ENCODE assay signal across 16 cellular contexts in the genomic region with DNA sequence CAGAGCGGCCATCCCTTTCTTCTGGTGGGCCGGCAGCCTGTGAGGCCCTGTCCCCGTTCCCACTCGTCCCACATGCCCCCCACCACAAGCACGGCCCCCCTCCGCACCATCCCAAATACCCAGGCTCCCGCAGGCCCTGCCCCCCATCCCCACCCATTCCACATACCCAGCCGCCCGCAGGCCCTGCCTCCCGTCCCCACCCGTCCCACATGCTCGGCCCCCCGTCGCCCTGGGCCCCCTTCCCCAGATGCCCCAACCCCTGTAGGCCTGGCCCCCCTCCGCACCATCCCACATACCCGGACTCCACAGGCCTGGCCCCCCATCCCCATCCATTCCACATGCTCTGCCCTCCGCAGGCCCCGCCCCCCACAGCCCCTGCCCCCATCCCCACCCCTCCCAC. TPM values are rescaled to one million over a fixed set of nuclear protein-coding genes. Genes with fewer than 3 reads are reported as not detected.
A peak's percentile ranks its signal among the peaks of the same experiment; 100 is the strongest.
DNase-seq lines count a peak whose midpoint lies in the region; ATAC-seq and TF ChIP-seq lines count a peak whose summit lies in the region.
"Had no signal": no experiment of that assay in that cellular context is flagged by ENCODE, and none has a peak within 500 bp of the region (broad histone marks: within the 10 kb centered on the region; RNA-seq: fewer than 3 reads in every experiment).

No MANE protein-coding gene starts in this region.

- H3K4me3 ChIP-seq in spleen = no peak overlapping the region
- no peak overlapping the region for H3K4me3 ChIP-seq in tibial nerve
- H3K4me3 ChIP-seq: A549, GM12878, GM23248 had no signal

- H3K4me3 Mint-ChIP-seq in stimulated activated naive CD8-positive, alpha-beta T cell treated with anti-CD3 and anti-CD28 coated beads, Interleukin-15, amount 100 ng/mL, for 72 hours = no peak overlapping the region
- H3K4me3 Mint-ChIP-seq in endothelial cell (ENCODE audit: unreplicated experiment) = peak overlapping the region; percentile 19
- H3K4me3 Mint-ChIP-seq: CD4-positive, alpha-beta memory T cell had no signal

- TF ChIP-seq EP300 in tibial nerve (IDR thresholded peaks at IDR 0.05) = no peak

- H3K4me1 ChIP-seq in spleen (no peaks in the 10 kb centered on the region), tibial nerve (no peaks in the 10 kb centered on the region)
- H3K4me1 ChIP-seq: A549, BE2C had no signal

- TF ChIP-seq POLR2A in spleen (IDR thresholded peaks at IDR 0.05) = no peak
- TF ChIP-seq POLR2A in tibial nerve (IDR thresholded peaks at IDR 0.05) = no peak

- H3K36me3 ChIP-seq in spleen (no peaks in the 10 kb centered on the region), tibial nerve (no peaks in the 10 kb centered on the region)
- H3K36me3 ChIP-seq: BE2C had no signal

- TF ChIP-seq CTCF in endothelial cell (IDR thresholded peaks at IDR 0.05; ENCODE audit: unreplicated experiment) (no peak), spleen (IDR thresholded peaks at IDR 0.05 in 8 of 11, conservative IDR thresholded peaks at IDR 0.05 in 3 of 11) (no peak), tibial nerve (IDR thresholded peaks at IDR 0.05) (no peak)

- peaks cover 0 to 47% (median 0%) of the 10 kb centered on the region in 7 donors for H3K27me3 ChIP-seq in spleen (replicated peaks in 1 of 7)
- peaks cover 0 to 11% of the 10 kb centered on the region in 2 donors for H3K27me3 ChIP-seq in tibial nerve
- H3K27me3 ChIP-seq: BE2C had no signal

- H3K27ac ChIP-seq in spleen = no peak overlapping the region
- no peak overlapping the region for H3K27ac ChIP-seq in tibial nerve
- H3K27ac ChIP-seq: A549, C4-2B, GM23248, HL-60 had no signal

- peak; percentile 66 for ATAC-seq in stimulated activated naive CD8-positive, alpha-beta T cell treated with anti-CD3 and anti-CD28 coated beads, Interleukin-15, amount 100 ng/mL, for 72 hours
- ATAC-seq in stimulated activated naive CD8-positive, alpha-beta T cell treated with anti-CD3 and anti-CD28 coated beads, Interleukin-15, Interleukin-2, amounts not matched to agents 100 U/mL and 50 U/mL, for 24 hours = no peak
- ATAC-seq: A549, GM12878 had no signal

- H3K9me3 Mint-ChIP-seq in stimulated activated naive CD8-positive, alpha-beta T cell treated with anti-CD3 and anti-CD28 coated beads, Interleukin-15, amount 100 ng/mL, for 72 hours = no peaks in the 10 kb centered on the region
- H3K9me3 Mint-ChIP-seq in endothelial cell (ENCODE audit: unreplicated experiment) = no peaks in the 10 kb centered on the region

- H3K4me1 Mint-ChIP-seq in stimulated activated naive CD8-positive, alpha-beta T cell treated with anti-CD3 and anti-CD28 coated beads, Interleukin-15, amount 100 ng/mL, for 72 hours = peaks cover 5% of the 10 kb centered on the region
- H3K4me1 Mint-ChIP-seq in endothelial cell (ENCODE audit: unreplicated experiment) = no peaks in the 10 kb centered on the region
- H3K4me1 Mint-ChIP-seq: CD4-positive, alpha-beta memory T cell had no signal

- peaks cover 3% of the 10 kb centered on the region for H3K27me3 Mint-ChIP-seq in stimulated activated naive CD8-positive, alpha-beta T cell treated with anti-CD3 and anti-CD28 coated beads, Interleukin-15, amount 100 ng/mL, for 72 hours
- H3K27me3 Mint-ChIP-seq in endothelial cell (ENCODE audit: unreplicated experiment) = peaks cover 11% of the 10 kb centered on the region
- H3K27me3 Mint-ChIP-seq: CD4-positive, alpha-beta memory T cell had no signal

- peaks cover 12% of the 10 kb centered on the region for H3K36me3 Mint-ChIP-seq in endothelial cell (ENCODE audit: low read depth, unreplicated experiment)
- H3K36me3 Mint-ChIP-seq: CD4-positive, alpha-beta memory T cell had no signal

- intact Hi-C loops in spleen (cut with DNase I; ENCODE audit: low total_unique reads) = no loop called here

- WGBS in spleen, 5 donors = 89 to 95% (median 91%) methylated on average over 15 to 18 of the region's 18 CpGs
- WGBS in tibial nerve, 2 donors = 90% methylated on average over 18 of the region's 18 CpGs

- DNase-seq in stimulated activated naive CD8-positive, alpha-beta T cell treated with anti-CD3 and anti-CD28 coated beads, Interleukin-15, amount 100 ng/mL, for 72 hours = no peak
- no peak for DNase-seq in stimulated activated naive CD8-positive, alpha-beta T cell treated with anti-CD3 and anti-CD28 coated beads, Interleukin-15, Interleukin-2, amounts not matched to agents 100 U/mL and 50 U/mL, for 24 hours
- no peak for DNase-seq in endothelial cell (ENCODE audit: low spot score)
- peak; percentile 60 for DNase-seq in spleen
- DNase-seq in NCI-H128 (lab: John Stamatoyannopoulos, UW; ENCODE audit: unreplicated experiment) = no peak
- DNase-seq in tibial nerve (ENCODE audit: low spot score in 2 of 2) = no peak
- DNase-seq: BE2C, DMS79, GM23248 had no signal

- H3K27ac Mint-ChIP-seq in stimulated activated naive CD8-positive, alpha-beta T cell treated with anti-CD3 and anti-CD28 coated beads, Interleukin-15, amount 100 ng/mL, for 72 hours = no peak overlapping the region
- H3K27ac Mint-ChIP-seq in endothelial cell (ENCODE audit: unreplicated experiment) = no peak overlapping the region
- H3K27ac Mint-ChIP-seq: CD4-positive, alpha-beta memory T cell had no signal

- H3K9me3 ChIP-seq in spleen (peaks cover 0 to 5% (median 0%) of the 10 kb centered on the region in 8 donors), tibial nerve (peaks cover 0 to 18% (median 0%) of the 10 kb centered on the region in 4 donors)
- H3K9me3 ChIP-seq: A549, BE2C had no signal

RNA-seq across cellular contexts. Expression of a gene that starts 11.5 kb away (rescaled TPM):
- total RNA-seq in endothelial cell (ENCODE audit: unreplicated experiment) (not detected), spleen (under 1 TPM in 1 of 7 donors, not detected in 6; 0.50 TPM), tibial nerve (under 1 TPM in 1 of 4 donors, not detected in 3; under 0.01 TPM)
- under 1 TPM in 1 of 3 donors, not detected in 2; under 0.01 TPM for polyA plus RNA-seq in spleen
- total RNA-seq: CD4-positive, alpha-beta memory T cell; GM23248 had no signal
- polyA plus RNA-seq: AG04450; CD4-positive, alpha-beta memory T cell; GM23248 had no signal

RNA-seq across cellular contexts. Expression of a gene that starts 12.3 kb away (rescaled TPM):
- total RNA-seq in endothelial cell (ENCODE audit: unreplicated experiment) (not detected), spleen (not detected), tibial nerve (not detected)
- polyA plus RNA-seq in spleen = not detected
- total RNA-seq: CD4-positive, alpha-beta memory T cell; G401; GM12878; GM23248 had no signal
- polyA plus RNA-seq: A549; AG04450; CD4-positive, alpha-beta memory T cell; GM12878; GM23248 had no signal
